Comparison of ENCODE assay signal across 12 cellular contexts in genomic region chr4:17812801-17813200, GRCh38. TPM values are rescaled to one million over a fixed set of nuclear protein-coding genes. Genes with fewer than 3 reads are reported as not detected.
DNase-seq lines count a peak whose midpoint lies in the region; ATAC-seq and TF ChIP-seq lines count a peak whose summit lies in the region.
"Had no signal": no experiment of that assay in that cellular context is flagged by ENCODE, and none has a peak within 500 bp of the region (broad histone marks: within the 10 kb centered on the region; RNA-seq: fewer than 3 reads in every experiment).

No MANE protein-coding gene starts in this region.

- peak overlapping the region; percentile 91 for H3K4me3 Mint-ChIP-seq in activated CD4-positive, alpha-beta memory T cell treated with anti-CD3 and anti-CD28 coated beads, Interleukin-2, amount 10 ng/mL, durations not matched to agents 7 days and 5 days

- H3K27me3 Mint-ChIP-seq in activated CD4-positive, alpha-beta memory T cell treated with anti-CD3 and anti-CD28 coated beads, Interleukin-2, amount 10 ng/mL, durations not matched to agents 7 days and 5 days: no peaks in the 10 kb centered on the region

- H3K27ac Mint-ChIP-seq in activated CD4-positive, alpha-beta memory T cell treated with anti-CD3 and anti-CD28 coated beads, Interleukin-2, amount 10 ng/mL, durations not matched to agents 7 days and 5 days: peak overlapping the region; percentile 59

- H4K20me1 ChIP-seq in BLaER1: peaks cover 41% of the 10 kb centered on the region

- H3K9me3 ChIP-seq in BLaER1: no peaks in the 10 kb centered on the region
- H3K9me3 ChIP-seq in HEK293 (ENCODE audit: control insufficient read depth, insufficient read depth, low read depth, low read length): no peaks in the 10 kb centered on the region
- H3K9me3 ChIP-seq in iPS-15b (ENCODE audit: control insufficient read depth, insufficient read depth, low read length): no peaks in the 10 kb centered on the region
- H3K9me3 ChIP-seq: Peyer's patch had no signal

- no peak for DNase-seq in activated CD4-positive, alpha-beta memory T cell treated with anti-CD3 and anti-CD28 coated beads, Interleukin-2, amount 10 ng/mL, durations not matched to agents 7 days and 5 days
- no peak for DNase-seq in NK-92 treated with Interleukin-12 subunit alpha and Interleukin-12 subunit beta, amount 100 ng/mL, for 24 hours (lab: John Stamatoyannopoulos, UW)
- DNase-seq in HK-2 (ENCODE audit: unreplicated experiment): no peak
- DNase-seq: kidney, Peyer's patch, retina had no signal

- H3K36me3 Mint-ChIP-seq in activated CD4-positive, alpha-beta memory T cell treated with anti-CD3 and anti-CD28 coated beads, Interleukin-2, amount 10 ng/mL, durations not matched to agents 7 days and 5 days (ENCODE audit: low read depth): peaks cover 80% of the 10 kb centered on the region

- CTCF ChIA-PET in HEK293 (lab: Yijun Ruan, JAX): interaction anchor here (0.6 kb wide), 1 partner anchor 207 kb away, joined by 3 read pairs; no protein-coding TSS in a partner anchor
- CTCF ChIA-PET in activated CD4-positive, alpha-beta memory T cell treated with anti-CD3 and anti-CD28 coated beads, Interleukin-2, amount 10 ng/mL, durations not matched to agents 7 days and 5 days (lab: Charles Lee): no interaction called here

- peak overlapping the region; percentile 98 for H3K9ac ChIP-seq in BLaER1
- H3K9ac ChIP-seq in iPS-15b (ENCODE audit: low read depth, low read length): no peak overlapping the region

- H3K36me3 ChIP-seq in BLaER1 (peaks cover 30% of the 10 kb centered on the region), HEK293 (ENCODE audit: control insufficient read depth in 2 of 2, insufficient read depth in 1 of 2, low read length in 2 of 2) (peaks cover 9 to 48% of the 10 kb centered on the region in 2 experiments; a peak in 2 of 3 replicates), iPS-15b (ENCODE audit: control insufficient read depth, insufficient read depth, low read length) (peaks cover 7% of the 10 kb centered on the region)
- H3K36me3 ChIP-seq: Peyer's patch had no signal

- H3K4me3 ChIP-seq in BLaER1 (peak overlapping the region; percentile 90), HEK293 (ENCODE audit: low read depth, low read length) (peak overlapping the region; percentile 91), iPS-15b (ENCODE audit: low read depth, low read length) (peak overlapping the region; percentile 76)

- H3K4me2 ChIP-seq in BLaER1: peak overlapping the region; percentile 79

- H3K9me3 Mint-ChIP-seq in activated CD4-positive, alpha-beta memory T cell treated with anti-CD3 and anti-CD28 coated beads, Interleukin-2, amount 10 ng/mL, durations not matched to agents 7 days and 5 days: no peaks in the 10 kb centered on the region

- H3K27me3 ChIP-seq in BLaER1 (no peaks in the 10 kb centered on the region), iPS-15b (ENCODE audit: control insufficient read depth, insufficient read depth, low read length) (no peaks in the 10 kb centered on the region)
- H3K27me3 ChIP-seq: Peyer's patch had no signal

- H3K27ac ChIP-seq in BLaER1: no peak overlapping the region
- no peak overlapping the region for H3K27ac ChIP-seq in HEK293 (ENCODE audit: extremely low read depth, low read depth, low read length)
- H3K27ac ChIP-seq: Peyer's patch had no signal

- peaks cover 55% of the 10 kb centered on the region for H3K4me1 Mint-ChIP-seq in activated CD4-positive, alpha-beta memory T cell treated with anti-CD3 and anti-CD28 coated beads, Interleukin-2, amount 10 ng/mL, durations not matched to agents 7 days and 5 days

- ATAC-seq in HG03354 (IDR thresholded peaks at IDR 0.05; ENCODE audit: poor library complexity, severe bottlenecking, unreplicated experiment) (no peak), GM21390 (IDR thresholded peaks at IDR 0.05; ENCODE audit: unreplicated experiment) (no peak)

- H3K4me1 ChIP-seq in BLaER1 (peaks cover 29% of the 10 kb centered on the region), HEK293 (ENCODE audit: control insufficient read depth, insufficient read depth, low read length) (no peaks in the 10 kb centered on the region), iPS-15b (ENCODE audit: control insufficient read depth, insufficient read depth, low read length) (peaks cover 5% of the 10 kb centered on the region)

- TF ChIP-seq CTCF in HEK293 (tag by site-specific recombination; IDR thresholded peaks at IDR 0.05): no peak

- POLR2A ChIA-PET in HEK293 (lab: Yijun Ruan, JAX): no interaction called here
- POLR2A ChIA-PET in activated CD4-positive, alpha-beta memory T cell treated with anti-CD3 and anti-CD28 coated beads, Interleukin-2, amount 10 ng/mL, durations not matched to agents 7 days and 5 days (lab: Charles Lee): interaction anchor here (1.3 to 6.2 kb wide), 3 partner anchors 15 to 198 kb away, joined by 3 to 64 read pairs (median 3); partner anchors contain the start of gene MED28

TF ChIP-seq in HEK293, 187 proteins besides CTCF, POLR2A, EP300 and RAD21 (continues in another document):
- no peak for TF ChIP-seq ZNF518A (tag by site-specific recombination; conservative IDR thresholded peaks at IDR 0.05; ENCODE audit: low read depth)
- TF ChIP-seq ZNF394 (tag by site-specific recombination; IDR thresholded peaks at IDR 0.05; ENCODE audit: borderline replicate concordance): no peak
- TF ChIP-seq ZNF704 (tag by site-specific recombination; IDR thresholded peaks at IDR 0.05): no peak
- no peak for TF ChIP-seq ZNF768 (tag by site-specific recombination; IDR thresholded peaks at IDR 0.05)
- no peak for TF ChIP-seq HOXA7 (CRISPR knock-in tag; IDR thresholded peaks at IDR 0.05; ENCODE audit: borderline replicate concordance)
- TF ChIP-seq ZNF660 (tag by site-specific recombination; IDR thresholded peaks at IDR 0.05): no peak
- no peak for TF ChIP-seq ZNF19 (tag by site-specific recombination; IDR thresholded peaks at IDR 0.05; ENCODE audit: low read depth)
- no peak for TF ChIP-seq ZNF707 (tag by site-specific recombination; IDR thresholded peaks at IDR 0.05)
- TF ChIP-seq ZNF292 (tag by site-specific recombination; IDR thresholded peaks at IDR 0.05; ENCODE audit: borderline replicate concordance, low read depth): no peak

RNA-seq across cellular contexts. Expression of gene NCAPG, which starts 2.0 kb away (rescaled TPM):
- total RNA-seq in activated CD4-positive, alpha-beta memory T cell treated with anti-CD3 and anti-CD28 coated beads, Interleukin-2, amount 10 ng/mL, durations not matched to agents 7 days and 5 days: 10 to 100 TPM; 77.7 to 82.3 TPM

RNA-seq across cellular contexts. Expression of gene DCAF16, which starts 2.2 kb away (rescaled TPM):
- total RNA-seq in activated CD4-positive, alpha-beta memory T cell treated with anti-CD3 and anti-CD28 coated beads, Interleukin-2, amount 10 ng/mL, durations not matched to agents 7 days and 5 days: 10 to 100 TPM; 41.7 to 42.0 TPM

RNA-seq across cellular contexts. Expression of gene FAM184B, which starts 31.4 kb away (rescaled TPM):
- total RNA-seq in activated CD4-positive, alpha-beta memory T cell treated with anti-CD3 and anti-CD28 coated beads, Interleukin-2, amount 10 ng/mL, durations not matched to agents 7 days and 5 days: not detected
- total RNA-seq: LHCN-M2, Peyer's patch had no signal
